In genomic region chr17:79799538-79800324, GRCh38 we compare ENCODE assay signal across 1 cellular context.
TF ChIP-seq lines count a peak whose summit lies in the region.

No MANE protein-coding gene starts in this region.

TF ChIP-seq in GM12878, 131 proteins besides CTCF, POLR2A, EP300 and RAD21:
- TF ChIP-seq EZH2 (IDR thresholded peaks at IDR 0.05; ENCODE audit: borderline replicate concordance, control insufficient read depth, low read depth, low read length) = peak; percentile 98; the same call in 1 of the 2 replicates
- peak in 1 of 2 experiments; percentile 72; a peak in 2 of 3 replicates for TF ChIP-seq EGR1 (IDR thresholded peaks at IDR 0.05; ENCODE audit: borderline replicate concordance in 1 of 2, low read depth in 2 of 2, low read length in 2 of 2)
- TF ChIP-seq POU2F2 (IDR thresholded peaks at IDR 0.05; ENCODE audit: borderline replicate concordance, low read depth, low read length) = no peak
- no peak for TF ChIP-seq NFIC (IDR thresholded peaks at IDR 0.05; ENCODE audit: low read depth, low read length)
- peak; percentile 59 for TF ChIP-seq SUZ12 (IDR thresholded peaks at IDR 0.05; ENCODE audit: unreplicated experiment)
